1 cellular context compared by ENCODE assay signal in the genomic region with DNA sequence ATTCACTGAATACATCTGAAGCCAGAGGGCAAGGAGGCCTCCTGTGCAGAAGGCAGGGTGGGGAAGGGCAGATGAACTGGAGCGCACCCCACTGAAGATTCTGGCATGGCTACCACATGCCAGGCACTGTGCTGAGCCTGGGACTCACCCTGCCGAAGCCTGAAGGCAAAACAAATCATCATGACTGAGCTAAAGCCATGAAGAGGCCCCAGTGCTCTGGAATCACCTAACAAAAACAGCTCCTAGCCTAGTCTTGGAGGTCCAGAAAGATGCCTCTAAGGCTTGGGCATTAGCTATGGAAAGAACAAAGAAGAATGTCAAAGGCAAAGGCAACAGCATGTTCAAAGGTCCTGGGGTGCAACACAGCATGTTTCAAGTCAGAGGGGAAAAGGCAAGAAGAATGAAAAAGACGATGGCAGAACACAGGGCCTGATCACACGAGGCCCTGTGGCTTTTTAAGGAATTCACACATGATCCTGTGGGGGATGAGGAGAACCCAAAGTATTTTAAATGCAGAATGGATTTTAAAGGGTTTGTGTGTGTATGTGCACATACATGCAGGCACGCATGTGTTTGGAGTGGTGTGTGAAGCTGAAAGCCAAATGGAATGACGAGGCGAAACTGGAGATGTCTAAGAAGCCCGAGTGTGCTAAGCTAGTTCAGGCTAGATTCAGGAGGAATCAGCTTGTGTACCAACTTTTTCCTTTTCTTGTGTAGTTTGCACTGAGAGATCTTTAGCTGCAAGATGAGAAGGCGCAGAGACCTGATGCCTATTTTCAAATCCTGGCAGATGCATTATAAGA.
TF ChIP-seq lines count a peak whose summit lies in the region.

No MANE protein-coding gene starts in this region.

TF ChIP-seq in K562, 482 proteins besides CTCF, POLR2A, EP300 and RAD21 (continues in another document):
- TF ChIP-seq RBM25 (IDR thresholded peaks at IDR 0.05; ENCODE audit: low read depth, low read length, severe bottlenecking) (peak; percentile 67), JUND (IDR thresholded peaks at IDR 0.05; ENCODE audit: borderline replicate concordance, low read depth, low read length) (0 out of 2 replicates have a peak, but pooled peaks have one; percentile 20), JUND (tag; IDR thresholded peaks at IDR 0.05; ENCODE audit: borderline replicate concordance, low read depth, low read length) (0 out of 3 replicates have a peak, but pooled peaks have one; percentile 34), HDAC3 (IDR thresholded peaks at IDR 0.05; ENCODE audit: borderline replicate concordance, partially characterized antibody) (no peak), NFE2 (IDR thresholded peaks at IDR 0.05; ENCODE audit: low read depth) (peak; percentile 91), CBX3 (IDR thresholded peaks at IDR 0.05; ENCODE audit: borderline replicate concordance in 1 of 2, low read length in 2 of 2) (peak in 1 of 2 experiments; percentile 11; a peak in 1 of 3 replicates), ZBTB1 (CRISPR knock-in tag; IDR thresholded peaks at IDR 0.05; ENCODE audit: borderline replicate concordance, low read depth) (no peak), MAFG (tag; conservative IDR thresholded peaks at IDR 0.05) (peak; percentile 84), ZNF764 (CRISPR knock-in tag; IDR thresholded peaks at IDR 0.05; ENCODE audit: low read depth) (no peak), SOX6 (IDR thresholded peaks at IDR 0.05) (no peak), KLF10 (CRISPR knock-in tag; IDR thresholded peaks at IDR 0.05) (no peak), BCOR (IDR thresholded peaks at IDR 0.05) (peak; percentile 79), BHLHE40 (IDR thresholded peaks at IDR 0.05; ENCODE audit: low read length) (0 out of 2 replicates have a peak, but pooled peaks have one; percentile 8), NRF1 (conservative IDR thresholded peaks at IDR 0.05 in 1 of 2, IDR thresholded peaks at IDR 0.05 in 1 of 2) (no peak; a peak in 1 of 4 replicates), NFIC (IDR thresholded peaks at IDR 0.05) (peak; percentile 64), RCOR1 (IDR thresholded peaks at IDR 0.05; ENCODE audit: borderline replicate concordance in 1 of 2, low read depth in 2 of 2, low read length in 2 of 2) (peak in 1 of 2 experiments; percentile 5; a peak in 1 of 4 replicates), FOXJ2 (tag; IDR thresholded peaks at IDR 0.05) (no peak), DACH1 (IDR thresholded peaks at IDR 0.05; ENCODE audit: partially characterized antibody) (no peak), CEBPB (tag; IDR thresholded peaks at IDR 0.05) (no peak), SMARCA5 (IDR thresholded peaks at IDR 0.05) (peak; percentile 56; the same call in 1 of the 2 replicates), KLF16 (IDR thresholded peaks at IDR 0.05) (0 out of 2 replicates have a peak, but pooled peaks have one; percentile 60), TRIM24 (IDR thresholded peaks at IDR 0.05) (peak in 1 of 2 experiments; percentile 40; a peak in 1 of 4 replicates), MAFK (IDR thresholded peaks at IDR 0.05; ENCODE audit: low read length) (peak; percentile 65; the same call in 1 of the 2 replicates), ZFPM2 (CRISPR knock-in tag; IDR thresholded peaks at IDR 0.05) (no peak), SMARCA4 (IDR thresholded peaks at IDR 0.05) (0 out of 2 replicates have a peak, but pooled peaks have one; percentile 29), ZNF316 (IDR thresholded peaks at IDR 0.05) (peak; percentile 72), HNRNPK (IDR thresholded peaks at IDR 0.05; ENCODE audit: low read depth, low read length, poor library complexity, severe bottlenecking) (no peak), NFE2L1 (tag; IDR thresholded peaks at IDR 0.05; ENCODE audit: borderline replicate concordance, low read depth) (peak; percentile 43), ZNF232 (CRISPR knock-in tag; IDR thresholded peaks at IDR 0.05) (peak; percentile 58; the same call in 1 of the 2 replicates), ZKSCAN8 (CRISPR knock-in tag; IDR thresholded peaks at IDR 0.05) (0 out of 2 replicates have a peak, but pooled peaks have one; percentile 27), TAF1 (IDR thresholded peaks at IDR 0.05; ENCODE audit: control insufficient read depth, extremely low read depth, insufficient read depth, low read length, severe bottlenecking) (peak; percentile 25), L3MBTL2 (IDR thresholded peaks at IDR 0.05) (peak; percentile 37), C11orf30 (IDR thresholded peaks at IDR 0.05; ENCODE audit: low read depth) (peak; percentile 75), ZNF431 (CRISPR knock-in tag; IDR thresholded peaks at IDR 0.05) (no peak), LEF1 (IDR thresholded peaks at IDR 0.05) (peak; percentile 61), MAFF (IDR thresholded peaks at IDR 0.05; ENCODE audit: low read length) (peak; percentile 72), ADNP (tag; IDR thresholded peaks at IDR 0.05) (peak; percentile 83)
- TF ChIP-seq, protein P1, sequence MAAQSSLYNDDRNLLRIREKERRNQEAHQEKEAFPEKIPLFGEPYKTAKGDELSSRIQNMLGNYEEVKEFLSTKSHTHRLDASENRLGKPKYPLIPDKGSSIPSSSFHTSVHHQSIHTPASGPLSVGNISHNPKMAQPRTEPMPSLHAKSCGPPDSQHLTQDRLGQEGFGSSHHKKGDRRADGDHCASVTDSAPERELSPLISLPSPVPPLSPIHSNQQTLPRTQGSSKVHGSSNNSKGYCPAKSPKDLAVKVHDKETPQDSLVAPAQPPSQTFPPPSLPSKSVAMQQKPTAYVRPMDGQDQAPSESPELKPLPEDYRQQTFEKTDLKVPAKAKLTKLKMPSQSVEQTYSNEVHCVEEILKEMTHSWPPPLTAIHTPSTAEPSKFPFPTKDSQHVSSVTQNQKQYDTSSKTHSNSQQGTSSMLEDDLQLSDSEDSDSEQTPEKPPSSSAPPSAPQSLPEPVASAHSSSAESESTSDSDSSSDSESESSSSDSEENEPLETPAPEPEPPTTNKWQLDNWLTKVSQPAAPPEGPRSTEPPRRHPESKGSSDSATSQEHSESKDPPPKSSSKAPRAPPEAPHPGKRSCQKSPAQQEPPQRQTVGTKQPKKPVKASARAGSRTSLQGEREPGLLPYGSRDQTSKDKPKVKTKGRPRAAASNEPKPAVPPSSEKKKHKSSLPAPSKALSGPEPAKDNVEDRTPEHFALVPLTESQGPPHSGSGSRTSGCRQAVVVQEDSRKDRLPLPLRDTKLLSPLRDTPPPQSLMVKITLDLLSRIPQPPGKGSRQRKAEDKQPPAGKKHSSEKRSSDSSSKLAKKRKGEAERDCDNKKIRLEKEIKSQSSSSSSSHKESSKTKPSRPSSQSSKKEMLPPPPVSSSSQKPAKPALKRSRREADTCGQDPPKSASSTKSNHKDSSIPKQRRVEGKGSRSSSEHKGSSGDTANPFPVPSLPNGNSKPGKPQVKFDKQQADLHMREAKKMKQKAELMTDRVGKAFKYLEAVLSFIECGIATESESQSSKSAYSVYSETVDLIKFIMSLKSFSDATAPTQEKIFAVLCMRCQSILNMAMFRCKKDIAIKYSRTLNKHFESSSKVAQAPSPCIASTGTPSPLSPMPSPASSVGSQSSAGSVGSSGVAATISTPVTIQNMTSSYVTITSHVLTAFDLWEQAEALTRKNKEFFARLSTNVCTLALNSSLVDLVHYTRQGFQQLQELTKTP (IDR thresholded peaks at IDR 0.05; ENCODE audit: low read depth in 1 of 2, partially characterized antibody in 2 of 2) = no peak
- TF ChIP-seq, protein P2, sequence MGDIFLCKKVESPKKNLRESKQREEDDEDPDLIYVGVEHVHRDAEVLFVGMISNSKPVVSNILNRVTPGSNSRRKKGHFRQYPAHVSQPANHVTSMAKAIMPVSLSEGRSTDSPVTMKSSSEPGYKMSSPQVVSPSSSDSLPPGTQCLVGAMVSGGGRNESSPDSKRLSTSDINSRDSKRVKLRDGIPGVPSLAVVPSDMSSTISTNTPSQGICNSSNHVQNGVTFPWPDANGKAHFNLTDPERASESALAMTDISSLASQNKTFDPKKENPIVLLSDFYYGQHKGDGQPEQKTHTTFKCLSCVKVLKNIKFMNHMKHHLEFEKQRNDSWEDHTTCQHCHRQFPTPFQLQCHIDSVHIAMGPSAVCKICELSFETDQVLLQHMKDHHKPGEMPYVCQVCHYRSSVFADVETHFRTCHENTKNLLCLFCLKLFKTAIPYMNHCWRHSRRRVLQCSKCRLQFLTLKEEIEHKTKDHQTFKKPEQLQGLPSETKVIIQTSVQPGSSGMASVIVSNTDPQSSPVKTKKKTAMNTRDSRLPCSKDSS (IDR thresholded peaks at IDR 0.05; ENCODE audit: low read depth, partially characterized antibody) = no peak
- TF ChIP-seq, protein P3, sequence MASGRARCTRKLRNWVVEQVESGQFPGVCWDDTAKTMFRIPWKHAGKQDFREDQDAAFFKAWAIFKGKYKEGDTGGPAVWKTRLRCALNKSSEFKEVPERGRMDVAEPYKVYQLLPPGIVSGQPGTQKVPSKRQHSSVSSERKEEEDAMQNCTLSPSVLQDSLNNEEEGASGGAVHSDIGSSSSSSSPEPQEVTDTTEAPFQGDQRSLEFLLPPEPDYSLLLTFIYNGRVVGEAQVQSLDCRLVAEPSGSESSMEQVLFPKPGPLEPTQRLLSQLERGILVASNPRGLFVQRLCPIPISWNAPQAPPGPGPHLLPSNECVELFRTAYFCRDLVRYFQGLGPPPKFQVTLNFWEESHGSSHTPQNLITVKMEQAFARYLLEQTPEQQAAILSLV (tag; IDR thresholded peaks at IDR 0.05) = no peak
- TF ChIP-seq, protein P4, sequence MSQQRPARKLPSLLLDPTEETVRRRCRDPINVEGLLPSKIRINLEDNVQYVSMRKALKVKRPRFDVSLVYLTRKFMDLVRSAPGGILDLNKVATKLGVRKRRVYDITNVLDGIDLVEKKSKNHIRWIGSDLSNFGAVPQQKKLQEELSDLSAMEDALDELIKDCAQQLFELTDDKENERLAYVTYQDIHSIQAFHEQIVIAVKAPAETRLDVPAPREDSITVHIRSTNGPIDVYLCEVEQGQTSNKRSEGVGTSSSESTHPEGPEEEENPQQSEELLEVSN (IDR thresholded peaks at IDR 0.05; ENCODE audit: borderline replicate concordance in 1 of 2, extremely low read depth in 1 of 2, insufficient read depth in 1 of 2, insufficient read length in 1 of 2, low read depth in 1 of 2, low read length in 1 of 2, poor library complexity in 1 of 2, severe bottlenecking in 1 of 2) = peak in 1 of 2 experiments; percentile 40
- TF ChIP-seq, protein P5, sequence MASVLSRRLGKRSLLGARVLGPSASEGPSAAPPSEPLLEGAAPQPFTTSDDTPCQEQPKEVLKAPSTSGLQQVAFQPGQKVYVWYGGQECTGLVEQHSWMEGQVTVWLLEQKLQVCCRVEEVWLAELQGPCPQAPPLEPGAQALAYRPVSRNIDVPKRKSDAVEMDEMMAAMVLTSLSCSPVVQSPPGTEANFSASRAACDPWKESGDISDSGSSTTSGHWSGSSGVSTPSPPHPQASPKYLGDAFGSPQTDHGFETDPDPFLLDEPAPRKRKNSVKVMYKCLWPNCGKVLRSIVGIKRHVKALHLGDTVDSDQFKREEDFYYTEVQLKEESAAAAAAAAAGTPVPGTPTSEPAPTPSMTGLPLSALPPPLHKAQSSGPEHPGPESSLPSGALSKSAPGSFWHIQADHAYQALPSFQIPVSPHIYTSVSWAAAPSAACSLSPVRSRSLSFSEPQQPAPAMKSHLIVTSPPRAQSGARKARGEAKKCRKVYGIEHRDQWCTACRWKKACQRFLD (CRISPR knock-in tag; IDR thresholded peaks at IDR 0.05) = peak; percentile 34; the same call in 1 of the 2 replicates
- TF ChIP-seq, protein P6, sequence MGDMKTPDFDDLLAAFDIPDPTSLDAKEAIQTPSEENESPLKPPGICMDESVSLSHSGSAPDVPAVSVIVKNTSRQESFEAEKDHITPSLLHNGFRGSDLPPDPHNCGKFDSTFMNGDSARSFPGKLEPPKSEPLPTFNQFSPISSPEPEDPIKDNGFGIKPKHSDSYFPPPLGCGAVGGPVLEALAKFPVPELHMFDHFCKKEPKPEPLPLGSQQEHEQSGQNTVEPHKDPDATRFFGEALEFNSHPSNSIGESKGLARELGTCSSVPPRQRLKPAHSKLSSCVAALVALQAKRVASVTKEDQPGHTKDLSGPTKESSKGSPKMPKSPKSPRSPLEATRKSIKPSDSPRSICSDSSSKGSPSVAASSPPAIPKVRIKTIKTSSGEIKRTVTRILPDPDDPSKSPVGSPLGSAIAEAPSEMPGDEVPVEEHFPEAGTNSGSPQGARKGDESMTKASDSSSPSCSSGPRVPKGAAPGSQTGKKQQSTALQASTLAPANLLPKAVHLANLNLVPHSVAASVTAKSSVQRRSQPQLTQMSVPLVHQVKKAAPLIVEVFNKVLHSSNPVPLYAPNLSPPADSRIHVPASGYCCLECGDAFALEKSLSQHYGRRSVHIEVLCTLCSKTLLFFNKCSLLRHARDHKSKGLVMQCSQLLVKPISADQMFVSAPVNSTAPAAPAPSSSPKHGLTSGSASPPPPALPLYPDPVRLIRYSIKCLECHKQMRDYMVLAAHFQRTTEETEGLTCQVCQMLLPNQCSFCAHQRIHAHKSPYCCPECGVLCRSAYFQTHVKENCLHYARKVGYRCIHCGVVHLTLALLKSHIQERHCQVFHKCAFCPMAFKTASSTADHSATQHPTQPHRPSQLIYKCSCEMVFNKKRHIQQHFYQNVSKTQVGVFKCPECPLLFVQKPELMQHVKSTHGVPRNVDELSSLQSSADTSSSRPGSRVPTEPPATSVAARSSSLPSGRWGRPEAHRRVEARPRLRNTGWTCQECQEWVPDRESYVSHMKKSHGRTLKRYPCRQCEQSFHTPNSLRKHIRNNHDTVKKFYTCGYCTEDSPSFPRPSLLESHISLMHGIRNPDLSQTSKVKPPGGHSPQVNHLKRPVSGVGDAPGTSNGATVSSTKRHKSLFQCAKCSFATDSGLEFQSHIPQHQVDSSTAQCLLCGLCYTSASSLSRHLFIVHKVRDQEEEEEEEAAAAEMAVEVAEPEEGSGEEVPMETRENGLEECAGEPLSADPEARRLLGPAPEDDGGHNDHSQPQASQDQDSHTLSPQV (IDR thresholded peaks at IDR 0.05) = peak; percentile 51; the same call in 1 of the 2 replicates
- TF ChIP-seq, protein P7, sequence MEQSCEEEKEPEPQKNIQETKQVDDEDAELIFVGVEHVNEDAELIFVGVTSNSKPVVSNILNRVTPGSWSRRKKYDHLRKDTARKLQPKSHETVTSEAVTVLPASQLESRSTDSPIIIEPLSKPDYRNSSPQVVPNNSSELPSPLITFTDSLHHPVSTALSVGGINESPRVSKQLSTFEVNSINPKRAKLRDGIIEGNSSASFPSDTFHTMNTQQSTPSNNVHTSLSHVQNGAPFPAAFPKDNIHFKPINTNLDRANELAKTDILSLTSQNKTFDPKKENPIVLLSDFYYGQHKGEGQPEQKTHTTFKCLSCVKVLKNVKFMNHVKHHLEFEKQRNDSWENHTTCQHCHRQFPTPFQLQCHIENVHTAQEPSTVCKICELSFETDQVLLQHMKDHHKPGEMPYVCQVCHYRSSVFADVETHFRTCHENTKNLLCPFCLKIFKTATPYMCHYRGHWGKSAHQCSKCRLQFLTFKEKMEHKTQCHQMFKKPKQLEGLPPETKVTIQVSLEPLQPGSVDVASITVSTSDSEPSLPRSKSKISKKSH (CRISPR knock-in tag; IDR thresholded peaks at IDR 0.05) = no peak
- TF ChIP-seq, protein P8, sequence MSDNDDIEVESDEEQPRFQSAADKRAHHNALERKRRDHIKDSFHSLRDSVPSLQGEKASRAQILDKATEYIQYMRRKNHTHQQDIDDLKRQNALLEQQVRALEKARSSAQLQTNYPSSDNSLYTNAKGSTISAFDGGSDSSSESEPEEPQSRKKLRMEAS (CRISPR knock-in tag; IDR thresholded peaks at IDR 0.05) = peak; percentile 32; the same call in 1 of the 2 replicates
